Comparison of ENCODE assay signal across 13 cellular contexts in genomic region chr14:80988742-80989429, GRCh38. TPM values are rescaled to one million over a fixed set of nuclear protein-coding genes. Genes with fewer than 3 reads are reported as not detected.
DNase-seq lines count a peak whose midpoint lies in the region; ATAC-seq and TF ChIP-seq lines count a peak whose summit lies in the region.
"Had no signal": no experiment of that assay in that cellular context is flagged by ENCODE, and none has a peak within 500 bp of the region (broad histone marks: within the 10 kb centered on the region; RNA-seq: fewer than 3 reads in every experiment).

No MANE protein-coding gene starts in this region.

- TF ChIP-seq POLR2A in gastroesophageal sphincter (IDR thresholded peaks at IDR 0.05): no peak

- H3K9me3 ChIP-seq in gastroesophageal sphincter (no peaks in the 10 kb centered on the region), mesenchymal stem cell (ENCODE audit: control insufficient read depth, low read length) (no peaks in the 10 kb centered on the region)
- H3K9me3 ChIP-seq: esophagus muscularis mucosa had no signal

- no peak overlapping the region for H3K27ac Mint-ChIP-seq in HFFc6

- H2AK5ac ChIP-seq in mesenchymal stem cell (ENCODE audit: low read length, severe bottlenecking): no peak overlapping the region

- no peaks in the 10 kb centered on the region for H3K36me3 ChIP-seq in gastroesophageal sphincter
- no peaks in the 10 kb centered on the region for H3K36me3 ChIP-seq in mesenchymal stem cell (ENCODE audit: control insufficient read depth in 1 of 2, insufficient read depth in 2 of 2, low read depth in 1 of 2, low read length in 2 of 2)
- H3K36me3 ChIP-seq: esophagus muscularis mucosa had no signal

- H3K4me2 ChIP-seq in mesenchymal stem cell (ENCODE audit: low read length, poor library complexity, severe bottlenecking): no peak overlapping the region

- no peak for TF ChIP-seq EP300 in gastroesophageal sphincter (IDR thresholded peaks at IDR 0.05)

- no peak overlapping the region for H3K4me3 Mint-ChIP-seq in HFFc6

- H3K4me3 ChIP-seq in gastroesophageal sphincter (no peak overlapping the region), mesenchymal stem cell (ENCODE audit: insufficient read depth in 1 of 2, low read depth in 1 of 2, low read length in 2 of 2) (no peak overlapping the region)
- H3K4me3 ChIP-seq: esophagus muscularis mucosa had no signal

- no peak overlapping the region for H2BK120ac ChIP-seq in mesenchymal stem cell (ENCODE audit: low read depth, low read length)

- H3K27ac ChIP-seq in gastroesophageal sphincter (no peak overlapping the region), mesenchymal stem cell (ENCODE audit: low read length, poor library complexity, severe bottlenecking) (no peak overlapping the region)
- H3K27ac ChIP-seq: esophagus muscularis mucosa had no signal

- no peak overlapping the region for H2BK12ac ChIP-seq in mesenchymal stem cell (ENCODE audit: low read length in 2 of 2)

- H3K9ac ChIP-seq in mesenchymal stem cell (ENCODE audit: low read length): no peak overlapping the region

- no peak overlapping the region for H3K14ac ChIP-seq in mesenchymal stem cell (ENCODE audit: low read length in 2 of 2)

- H3K79me1 ChIP-seq in mesenchymal stem cell (replicated peaks; ENCODE audit: low read length, poor library complexity, severe bottlenecking): no peaks in the 10 kb centered on the region

- H2BK5ac ChIP-seq in mesenchymal stem cell (ENCODE audit: low read depth, low read length, poor library complexity, severe bottlenecking): no peak overlapping the region

- H3K18ac ChIP-seq in mesenchymal stem cell (ENCODE audit: low read depth in 1 of 2, low read length in 2 of 2): no peak overlapping the region

- no peaks in the 10 kb centered on the region for H3K36me3 Mint-ChIP-seq in HFFc6 (ENCODE audit: low read depth)

- no peak overlapping the region for H2BK15ac ChIP-seq in mesenchymal stem cell (ENCODE audit: low read depth, poor library complexity, severe bottlenecking)

- peaks cover 6% of the 10 kb centered on the region for H3K27me3 Mint-ChIP-seq in HFFc6 (ENCODE audit: insufficient read depth)

- H4K8ac ChIP-seq in mesenchymal stem cell (ENCODE audit: low read length): no peak overlapping the region

- H3K9me3 Mint-ChIP-seq in HFFc6: no peaks in the 10 kb centered on the region

- 68 to 80% methylated on average over 6 of the region's 6 CpGs for WGBS in gastroesophageal sphincter (ENCODE audit: low coverage in 1 of 2), 2 donors
- WGBS in mesenchymal stem cell: 77% methylated on average over 6 of the region's 6 CpGs

- H3K4ac ChIP-seq in mesenchymal stem cell (ENCODE audit: low read depth in 1 of 2, low read length in 2 of 2): no peak overlapping the region

- no peak overlapping the region for H2AFZ ChIP-seq in mesenchymal stem cell (ENCODE audit: low read depth, low read length)

- no peak overlapping the region for H3K23ac ChIP-seq in mesenchymal stem cell (ENCODE audit: low read length in 2 of 2)

- H3K4me1 ChIP-seq in gastroesophageal sphincter (no peaks in the 10 kb centered on the region), mesenchymal stem cell (ENCODE audit: control insufficient read depth, insufficient read depth, low read depth, low read length) (no peaks in the 10 kb centered on the region)
- H3K4me1 ChIP-seq: esophagus muscularis mucosa had no signal

- ATAC-seq in GM18868 (IDR thresholded peaks at IDR 0.05; ENCODE audit: unreplicated experiment) (peak; percentile 79), gastroesophageal sphincter (no peak)
- ATAC-seq: left ventricle myocardium superior had no signal

- no peak overlapping the region for H4K91ac ChIP-seq in mesenchymal stem cell (ENCODE audit: low read length)

- TF ChIP-seq CTCF in HFFc6 (IDR thresholded peaks at IDR 0.05): no peak
- TF ChIP-seq CTCF in gastroesophageal sphincter (IDR thresholded peaks at IDR 0.05): no peak

- DNase-seq in HFFc6: peak; percentile 5
- DNase-seq in LHCN-M2 (ENCODE audit: low read depth): peak; percentile 45
- DNase-seq in fibroblast of peridontal ligament (ENCODE audit: extremely low read depth): peak; percentile 11
- no peak for DNase-seq in hepatic stellate cell (ENCODE audit: low spot score)
- no peak for DNase-seq in DMS79 (lab: John Stamatoyannopoulos, UW)
- DNase-seq in mesenchymal stem cell: no peak
- DNase-seq: anterior cingulate cortex, left ventricle myocardium superior, NCI-H2081 treated with DMSO at 0.1 percent for 48 hours, Right ventricle myocardium superior had no signal

- peaks cover 31% of the 10 kb centered on the region for H3K27me3 ChIP-seq in gastroesophageal sphincter
- H3K27me3 ChIP-seq in mesenchymal stem cell (ENCODE audit: control insufficient read depth in 1 of 2, insufficient read depth in 1 of 2, low read length in 2 of 2): peaks cover 33 to 37% of the 10 kb centered on the region in 2 experiments

- H3K4me1 Mint-ChIP-seq in HFFc6 (ENCODE audit: low read depth): no peaks in the 10 kb centered on the region

RNA-seq across cellular contexts. Expression of gene TSHR, which starts 33.5 kb away (rescaled TPM):
- total RNA-seq in HFFc6 (2021; fragmentation: NEBNext Ultra II Directional; extraction: Animal tissue kit (Norgen Biotek cat#: 25700)): not detected
- total RNA-seq in LHCN-M2 (2014; rRNA removed): 0.29 TPM in 1 of 2 replicates, not detected in the other
- polyA plus RNA-seq in LHCN-M2 (2012): 0.09 TPM
- total RNA-seq in gastroesophageal sphincter: under 1 TPM in 1 of 4 donors, not detected in 3; 0.08 TPM
- not detected for polyA plus RNA-seq in mesenchymal stem cell (2013, experiment 1 of 2)
- polyA plus RNA-seq in mesenchymal stem cell (2013, experiment 2 of 2): not detected
- total RNA-seq: left ventricle myocardium superior, Right ventricle myocardium superior had no signal

RNA-seq across cellular contexts. Expression of gene CEP128, which starts 47.3 kb away (rescaled TPM):
- 10 to 100 TPM in 1 of 6 experiments, 1 to 10 TPM in 5; 4.8 to 10.3 (median 8.8) TPM for total RNA-seq in HFFc6 (2021; fragmentation: NEBNext Ultra II Directional; extraction: Animal tissue kit (Norgen Biotek cat#: 25700))
- total RNA-seq in LHCN-M2 (2014; rRNA removed): 9.2 and 10.4 TPM in 2 replicates
- 2.2 TPM for polyA plus RNA-seq in LHCN-M2 (2012)
- total RNA-seq in gastroesophageal sphincter: 10 to 100 TPM in 1 of 4 donors, 1 to 10 TPM in 3; 3.8 to 12.0 (median 6.0) TPM
- 0.84 TPM for polyA plus RNA-seq in mesenchymal stem cell (2013, experiment 1 of 2)
- polyA plus RNA-seq in mesenchymal stem cell (2013, experiment 2 of 2): 0.85 TPM

Comparison
In these comparisons a context has a peak if more than half of its experiments do, and no peak if none do; other contexts are left out.
1. DNase-seq: peak in HFFc6 (single experiment), LHCN-M2 (single experiment) and fibroblast of peridontal ligament (single experiment); none in hepatic stellate cell (single experiment), DMS79 (single experiment) and mesenchymal stem cell (single experiment).